Comparison of ENCODE assay signal across 8 cellular contexts in genomic region chr11:67118059-67118766, GRCh38. TPM values are rescaled to one million over a fixed set of nuclear protein-coding genes. Genes with fewer than 3 reads are reported as not detected.
DNase-seq lines count a peak whose midpoint lies in the region; ATAC-seq lines count a peak whose summit lies in the region.

No MANE protein-coding gene starts in this region.

- H3K36me3 ChIP-seq in HUES6 (ENCODE audit: control insufficient read depth, insufficient read depth, low read length) = peaks cover under 1% of the 10 kb centered on the region; the same call in 1 of the 2 replicates
- H3K36me3 ChIP-seq in mesenchymal stem cell (ENCODE audit: control insufficient read depth in 1 of 2, insufficient read depth in 2 of 2, low read depth in 1 of 2, low read length in 2 of 2) = peaks cover 0 to 4% of the 10 kb centered on the region in 2 experiments
- H3K36me3 ChIP-seq in MG63 = peaks cover 17% of the 10 kb centered on the region

- H3K9ac ChIP-seq in HUES6 (ENCODE audit: low read length) = peak overlapping the region; percentile 93
- H3K9ac ChIP-seq in mesenchymal stem cell (ENCODE audit: low read length) = peak overlapping the region; percentile 87

- no peaks in the 10 kb centered on the region for H3K9me3 Mint-ChIP-seq in stimulated activated naive B cell treated with anti-CD40 and anti-IgM and Interleukin-4, amounts not matched to agents 10 μg/mL and 1 μg/mL and 100 μg/mL, for 72 hours

- peak overlapping the region; percentile 97 for H2AFZ ChIP-seq in mesenchymal stem cell (ENCODE audit: low read depth, low read length)

- 1% methylated on average over 60 of the region's 80 CpGs for WGBS in mesenchymal stem cell

- peak overlapping the region; percentile 99 for H2BK120ac ChIP-seq in mesenchymal stem cell (ENCODE audit: low read depth, low read length)

- H4K8ac ChIP-seq in mesenchymal stem cell (ENCODE audit: low read length) = peak overlapping the region; percentile 100

- peak overlapping the region; percentile 99 for H2BK15ac ChIP-seq in mesenchymal stem cell (ENCODE audit: low read depth, poor library complexity, severe bottlenecking)

- H3K4me3 ChIP-seq in HUES6 (ENCODE audit: low read depth, low read length) = peak overlapping the region; percentile 65
- peak overlapping the region; percentile 59 for H3K4me3 ChIP-seq in mesenchymal stem cell (ENCODE audit: insufficient read depth in 1 of 2, low read depth in 1 of 2, low read length in 2 of 2)
- H3K4me3 ChIP-seq in MG63 = no peak overlapping the region

- H4K91ac ChIP-seq in mesenchymal stem cell (ENCODE audit: low read length) = peak overlapping the region; percentile 100

- H3K4me2 ChIP-seq in mesenchymal stem cell (ENCODE audit: low read length, poor library complexity, severe bottlenecking) = peak overlapping the region; percentile 91

- no peaks in the 10 kb centered on the region for H3K79me1 ChIP-seq in mesenchymal stem cell (replicated peaks; ENCODE audit: low read length, poor library complexity, severe bottlenecking)

- peak overlapping the region; percentile 100 for H3K4ac ChIP-seq in mesenchymal stem cell (ENCODE audit: low read depth in 1 of 2, low read length in 2 of 2)

- H3K36me3 Mint-ChIP-seq in stimulated activated naive B cell treated with anti-CD40 and anti-IgM and Interleukin-4, amounts not matched to agents 10 μg/mL and 1 μg/mL and 100 μg/mL, for 72 hours = peaks cover 12 to 13% of the 10 kb centered on the region in 2 donors

- peak overlapping the region; percentile 18 to 97 for H2BK12ac ChIP-seq in mesenchymal stem cell (ENCODE audit: low read length in 2 of 2)

- H3K23ac ChIP-seq in mesenchymal stem cell (ENCODE audit: low read length in 2 of 2) = peak overlapping the region in 1 of 2 experiments; percentile 94

- no peaks in the 10 kb centered on the region for H3K9me3 ChIP-seq in HUES6 (ENCODE audit: control insufficient read depth, insufficient read depth, low read depth, low read length)
- no peaks in the 10 kb centered on the region for H3K9me3 ChIP-seq in mesenchymal stem cell (ENCODE audit: control insufficient read depth, low read length)
- no peaks in the 10 kb centered on the region for H3K9me3 ChIP-seq in MG63

- peak overlapping the region; percentile 98 to 100 for H3K18ac ChIP-seq in mesenchymal stem cell (ENCODE audit: low read depth in 1 of 2, low read length in 2 of 2)

- H3K27me3 ChIP-seq in HUES6 (ENCODE audit: control insufficient read depth, insufficient read depth, low read length) = no peaks in the 10 kb centered on the region
- no peaks in the 10 kb centered on the region for H3K27me3 ChIP-seq in mesenchymal stem cell (ENCODE audit: control insufficient read depth in 1 of 2, insufficient read depth in 1 of 2, low read length in 2 of 2)
- H3K27me3 ChIP-seq in MG63 = no peaks in the 10 kb centered on the region

- peak overlapping the region; percentile 98 for H2BK5ac ChIP-seq in mesenchymal stem cell (ENCODE audit: low read depth, low read length, poor library complexity, severe bottlenecking)

- H3K4me1 ChIP-seq in HUES6 (ENCODE audit: control insufficient read depth, insufficient read depth, low read length) (peaks cover 24% of the 10 kb centered on the region), mesenchymal stem cell (ENCODE audit: control insufficient read depth, insufficient read depth, low read depth, low read length) (peaks cover 18% of the 10 kb centered on the region)

- peaks cover 23 to 45% of the 10 kb centered on the region in 2 donors for H3K4me1 Mint-ChIP-seq in stimulated activated naive B cell treated with anti-CD40 and anti-IgM and Interleukin-4, amounts not matched to agents 10 μg/mL and 1 μg/mL and 100 μg/mL, for 72 hours

- H3K14ac ChIP-seq in mesenchymal stem cell (ENCODE audit: low read length in 2 of 2) = peak overlapping the region; percentile 74 to 95

- peak overlapping the region; percentile 81 to 87 for H3K4me3 Mint-ChIP-seq in stimulated activated naive B cell treated with anti-CD40 and anti-IgM and Interleukin-4, amounts not matched to agents 10 μg/mL and 1 μg/mL and 100 μg/mL, for 72 hours

- H3K27me3 Mint-ChIP-seq in stimulated activated naive B cell treated with anti-CD40 and anti-IgM and Interleukin-4, amounts not matched to agents 10 μg/mL and 1 μg/mL and 100 μg/mL, for 72 hours = peaks cover 0 to 3% of the 10 kb centered on the region in 2 donors

- peak overlapping the region; percentile 93 for H3K27ac Mint-ChIP-seq in stimulated activated naive B cell treated with anti-CD40 and anti-IgM and Interleukin-4, amounts not matched to agents 10 μg/mL and 1 μg/mL and 100 μg/mL, for 72 hours

- H3K27ac ChIP-seq in HUES6 (ENCODE audit: low read depth, low read length) (peak overlapping the region; percentile 69; the same call in 1 of the 2 replicates), mesenchymal stem cell (ENCODE audit: low read length, poor library complexity, severe bottlenecking) (peak overlapping the region; percentile 82)

- ATAC-seq in GM19467 (IDR thresholded peaks at IDR 0.05; ENCODE audit: unreplicated experiment) = peak; percentile 6
- peak; percentile 10 to 21 for ATAC-seq in stimulated activated naive B cell treated with anti-CD40 and anti-IgM and Interleukin-4, amounts not matched to agents 10 μg/mL and 1 μg/mL and 100 μg/mL, for 72 hours (replicated peaks)

- DNase-seq in C1 segment of cervical spinal cord (lab: John Stamatoyannopoulos, UW) (peak in 8 of 14 donors; percentile 34 to 65 (median 50)), mesenchymal stem cell (no peak), MG63 (no peak)
- DNase-seq in activated CD4-positive, alpha-beta T cell treated with anti-CD3 and anti-CD28 coated beads, Interleukin-2, amount 50 U/mL, for 48 hours = peak; percentile 51 to 58
- DNase-seq in effector CD4-positive, alpha-beta T cell = peak; percentile 45
- DNase-seq in stimulated activated naive B cell treated with anti-CD40 and anti-IgM and Interleukin-4, amounts not matched to agents 10 μg/mL and 1 μg/mL and 100 μg/mL, for 72 hours = peak; percentile 47

- H2AK5ac ChIP-seq in mesenchymal stem cell (ENCODE audit: low read length, severe bottlenecking) = peak overlapping the region; percentile 97

RNA-seq across cellular contexts. Expression of gene KDM2A, which starts 0.8 kb away (rescaled TPM):
- polyA plus RNA-seq in mesenchymal stem cell (2013, experiment 1 of 2) = 30.6 TPM
- 28.6 TPM for polyA plus RNA-seq in mesenchymal stem cell (2013, experiment 2 of 2)
- 11.8 and 16.7 TPM in 2 replicates for total RNA-seq in MG63 (2014; rRNA removed; shearing (Covaris generic); ENCODE audit: low replicate concordance)

Comparison
In these comparisons a context has a peak if more than half of its experiments do, and no peak if none do; other contexts are left out.
1. DNase-seq: peak in C1 segment of cervical spinal cord (8 of 14), activated CD4-positive, alpha-beta T cell treated with anti-CD3 and anti-CD28 coated beads, Interleukin-2, amount 50 U/mL, for 48 hours (2 of 2), effector CD4-positive, alpha-beta T cell (single experiment) and stimulated activated naive B cell treated with anti-CD40 and anti-IgM and Interleukin-4, amounts not matched to agents 10 μg/mL and 1 μg/mL and 100 μg/mL, for 72 hours (single experiment); none in mesenchymal stem cell (single experiment) and MG63 (single experiment).